18 cellular contexts compared by ENCODE assay signal in genomic region chr6:156126535-156126934, GRCh38.
"Had no signal": no experiment of that assay in that cellular context is flagged by ENCODE, and none has a peak within 500 bp of the region (broad histone marks: within the 10 kb centered on the region; RNA-seq: fewer than 3 reads in every experiment).

No MANE protein-coding gene starts in this region.

- ATAC-seq: activated T-helper 17 cell treated with anti-CD3 and anti-CD28 coated beads, Interleukin-2, amount 50 U/mL, for 72 hours; heart left ventricle; left lung; naive thymus-derived CD8-positive, alpha-beta T cell had no signal

- H3K27me3 ChIP-seq: heart left ventricle, left lung, neural progenitor cell had no signal

- H3K27ac ChIP-seq: heart left ventricle, neural progenitor cell had no signal

- H3K4me3 Mint-ChIP-seq: activated naive CD8-positive, alpha-beta T cell treated with anti-CD3 and anti-CD28 coated beads for 36 hours; activated T-cell treated with anti-CD3 and anti-CD28 coated beads, Interleukin-2, amount 50 U/mL, for 24 hours; activated T-helper 17 cell treated with anti-CD3 and anti-CD28 coated beads, Interleukin-2, amount 50 U/mL, for 72 hours; naive thymus-derived CD8-positive, alpha-beta T cell; neural progenitor cell had no signal

- H2AFZ ChIP-seq: neural progenitor cell had no signal

- H3K27ac Mint-ChIP-seq: activated naive CD8-positive, alpha-beta T cell treated with anti-CD3 and anti-CD28 coated beads for 36 hours; activated T-cell treated with anti-CD3 and anti-CD28 coated beads, Interleukin-2, amount 50 U/mL, for 24 hours; activated T-helper 17 cell treated with anti-CD3 and anti-CD28 coated beads, Interleukin-2, amount 50 U/mL, for 72 hours; neural progenitor cell had no signal

- H3K9me3 ChIP-seq: heart left ventricle, left lung had no signal

- H3K4me1 Mint-ChIP-seq: neural progenitor cell had no signal

- H3K9me3 Mint-ChIP-seq: activated naive CD8-positive, alpha-beta T cell treated with anti-CD3 and anti-CD28 coated beads for 36 hours; activated T-cell treated with anti-CD3 and anti-CD28 coated beads, Interleukin-2, amount 50 U/mL, for 24 hours; naive thymus-derived CD8-positive, alpha-beta T cell; neural progenitor cell had no signal

- H3K4me1 ChIP-seq: neural progenitor cell had no signal

- H3K4me3 ChIP-seq: coronary artery, heart left ventricle, left lung, lung, neural progenitor cell had no signal

- H3K4me2 ChIP-seq: neural progenitor cell had no signal

- H3K36me3 Mint-ChIP-seq: activated naive CD8-positive, alpha-beta T cell treated with anti-CD3 and anti-CD28 coated beads for 36 hours; naive thymus-derived CD8-positive, alpha-beta T cell; neural progenitor cell had no signal

- H3K27me3 Mint-ChIP-seq: activated naive CD8-positive, alpha-beta T cell treated with anti-CD3 and anti-CD28 coated beads for 36 hours; activated T-cell treated with anti-CD3 and anti-CD28 coated beads, Interleukin-2, amount 50 U/mL, for 24 hours; activated T-helper 17 cell treated with anti-CD3 and anti-CD28 coated beads, Interleukin-2, amount 50 U/mL, for 72 hours; naive thymus-derived CD8-positive, alpha-beta T cell had no signal

- H3K36me3 ChIP-seq: heart left ventricle, left lung, neural progenitor cell had no signal

- DNase-seq: activated CD8-positive, alpha-beta memory T cell treated with anti-CD3 and anti-CD28 coated beads for 24 hours; activated CD8-positive, alpha-beta memory T cell treated with anti-CD3 and anti-CD28 coated beads, Interleukin-2, amount 50 U/mL, for 4 hours; activated naive CD4-positive, alpha-beta T cell treated with Interleukin-2 at 50 U/mL for 16 hours; activated naive CD8-positive, alpha-beta T cell treated with anti-CD3 and anti-CD28 coated beads for 36 hours; activated T-cell treated with anti-CD3 and anti-CD28 coated beads, Interleukin-2, amount 50 U/mL, for 24 hours; heart left ventricle; kidney glomerular epithelial cell; left lung; naive thymus-derived CD8-positive, alpha-beta T cell; retina; stimulated activated CD4-positive, alpha-beta T cell treated with anti-CD3 and anti-CD28 coated beads, Interleukin-4, amount 100 ng/mL, for 1 hour; stimulated activated naive CD4-positive, alpha-beta T cell; T-helper 1 cell; T-helper 9 cell had no signal
